ENCODE assay signal across 16 cellular contexts in the genomic region with DNA sequence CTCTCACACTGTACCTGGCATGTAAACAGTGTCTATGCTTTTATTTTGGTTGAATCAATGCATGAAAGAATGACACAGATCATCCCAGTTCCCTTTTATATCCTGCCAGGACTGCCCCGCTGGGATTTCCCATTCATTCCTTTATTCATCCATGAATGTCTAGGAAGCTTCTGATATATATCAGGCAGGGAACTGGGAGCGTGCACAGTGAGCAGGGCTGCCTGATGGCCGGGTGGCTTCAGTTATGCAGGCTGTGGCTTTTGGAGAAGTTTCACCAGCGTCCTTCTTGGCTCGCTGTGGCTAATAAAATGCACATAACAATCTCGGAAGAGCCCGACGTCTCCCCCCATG.
DNase-seq lines count a peak whose midpoint lies in the region; ATAC-seq and TF ChIP-seq lines count a peak whose summit lies in the region.
"Had no signal": no experiment of that assay in that cellular context is flagged by ENCODE, and none has a peak within 500 bp of the region (broad histone marks: within the 10 kb centered on the region; RNA-seq: fewer than 3 reads in every experiment).

No MANE protein-coding gene starts in this region.

- H3K4me1 ChIP-seq in right atrium auricular region (no peaks in the 10 kb centered on the region), heart right ventricle (no peaks in the 10 kb centered on the region)
- H3K4me1 ChIP-seq: Caco-2 had no signal

- ATAC-seq in heart right ventricle = no peak
- no peak for ATAC-seq in left lobe of liver
- ATAC-seq: GM23338, HCT116, HepG2 had no signal

- WGBS in heart right ventricle, 2 donors = 80 to 81% methylated on average over 8 of the region's 8 CpGs

- H3K27ac ChIP-seq in right atrium auricular region (no peak overlapping the region), heart right ventricle (no peak overlapping the region)
- H3K27ac ChIP-seq: C4-2B had no signal

- DNase-seq in right atrium auricular region (ENCODE audit: low spot score) = peak; percentile 4
- DNase-seq in heart right ventricle = no peak
- peak; percentile 26 for DNase-seq in left lobe of liver (ENCODE audit: low spot score)
- peak; percentile 29 for DNase-seq in posterior vena cava (ENCODE audit: low spot score)
- DNase-seq in HuH-7 (ENCODE audit: low spot score) = no peak
- no peak for DNase-seq in endothelial cell (ENCODE audit: low spot score)
- DNase-seq in H4 (ENCODE audit: low spot score) = no peak
- DNase-seq: ACHN; Caco-2; CD4-positive, alpha-beta T cell; H7; HFFc6 had no signal

- H3K9me3 ChIP-seq in right atrium auricular region (no peaks in the 10 kb centered on the region), heart right ventricle (no peaks in the 10 kb centered on the region)
- H3K9me3 ChIP-seq: Caco-2 had no signal

- no peak for TF ChIP-seq CTCF in right atrium auricular region (IDR thresholded peaks at IDR 0.05)
- TF ChIP-seq CTCF in heart right ventricle (IDR thresholded peaks at IDR 0.05) = no peak
- no peak for TF ChIP-seq CTCF in endothelial cell (IDR thresholded peaks at IDR 0.05; ENCODE audit: unreplicated experiment)

- peaks cover 23% of the 10 kb centered on the region for H3K36me3 Mint-ChIP-seq in endothelial cell (ENCODE audit: low read depth, unreplicated experiment)

- no peaks in the 10 kb centered on the region for H3K27me3 ChIP-seq in right atrium auricular region
- H3K27me3 ChIP-seq in heart right ventricle = peaks cover 0 to 31% (median 22%) of the 10 kb centered on the region in 7 donors

- H3K4me3 Mint-ChIP-seq in endothelial cell (ENCODE audit: unreplicated experiment) = no peak overlapping the region
- H3K4me3 Mint-ChIP-seq: CD4-positive, alpha-beta T cell; GM23338; HFFc6 had no signal

- no peaks in the 10 kb centered on the region for H3K4me1 Mint-ChIP-seq in endothelial cell (ENCODE audit: unreplicated experiment)
- H3K4me1 Mint-ChIP-seq: GM23338 had no signal

- peaks cover 47% of the 10 kb centered on the region for H3K9me3 Mint-ChIP-seq in endothelial cell (ENCODE audit: unreplicated experiment)
- H3K9me3 Mint-ChIP-seq: CD4-positive, alpha-beta T cell had no signal

- H3K27me3 Mint-ChIP-seq in endothelial cell (ENCODE audit: unreplicated experiment) = peaks cover 7% of the 10 kb centered on the region

- no peak overlapping the region for H3K4me3 ChIP-seq in right atrium auricular region
- H3K4me3 ChIP-seq in heart right ventricle = no peak overlapping the region
- H3K4me3 ChIP-seq: GM23338 had no signal

- intact Hi-C loops in heart right ventricle (cut with DNase I) = no loop called here
- intact Hi-C loops in posterior vena cava (cut with DNase I) = no loop called here

- H3K36me3 ChIP-seq in right atrium auricular region (no peaks in the 10 kb centered on the region), heart right ventricle (no peaks in the 10 kb centered on the region)

- no peak overlapping the region for H3K27ac Mint-ChIP-seq in endothelial cell (ENCODE audit: unreplicated experiment)
- H3K27ac Mint-ChIP-seq: CD4-positive, alpha-beta T cell; GM23338; HFFc6 had no signal

Comparison
In these comparisons a context has a peak if more than half of its experiments do, and no peak if none do; other contexts are left out.
1. DNase-seq: peak in right atrium auricular region (single experiment), left lobe of liver (single experiment) and posterior vena cava (single experiment); none in heart right ventricle (0 of 2), HuH-7 (single experiment), endothelial cell (single experiment) and H4 (single experiment).